ENCODE assay signal across 16 cellular contexts in genomic region chr4:7841071-7841470, GRCh38.
DNase-seq lines count a peak whose midpoint lies in the region; ATAC-seq and TF ChIP-seq lines count a peak whose summit lies in the region.
"Had no signal": no experiment of that assay in that cellular context is flagged by ENCODE, and none has a peak within 500 bp of the region (broad histone marks: within the 10 kb centered on the region; RNA-seq: fewer than 3 reads in every experiment).

No MANE protein-coding gene starts in this region.

- in situ Hi-C loops in GM13977 (cut with MboI; ENCODE audit: low pct_unique_long_range_greater_than_20kb, low sequenced_read_pairs, unreplicated experiment): no loop called here

- TF ChIP-seq CTCF in left ventricle myocardium inferior (IDR thresholded peaks at IDR 0.05; ENCODE audit: borderline replicate concordance) (no peak), epithelial cell of esophagus (IDR thresholded peaks at IDR 0.05; ENCODE audit: insufficient read depth, low read depth, low read length, missing control alignments) (no peak), nephron progenitor cell (IDR thresholded peaks at IDR 0.05) (no peak), uterus (IDR thresholded peaks at IDR 0.05) (no peak), GM13977 (IDR thresholded peaks at IDR 0.05; ENCODE audit: extremely low read depth, insufficient read depth, missing control alignments) (no peak)

- ATAC-seq in left cardiac atrium: no peak
- ATAC-seq: body of pancreas, left lung had no signal

- peaks cover 32% of the 10 kb centered on the region for H3K4me1 Mint-ChIP-seq in nephron progenitor cell

- no peak for TF ChIP-seq POLR2A in uterus (IDR thresholded peaks at IDR 0.05)

- peaks cover 30% of the 10 kb centered on the region for H3K4me1 ChIP-seq in left ventricle myocardium inferior
- H3K4me1 ChIP-seq in uterus: peaks cover 10 to 18% of the 10 kb centered on the region in 2 donors
- H3K4me1 ChIP-seq: right lobe of liver had no signal

- intact Hi-C loops in left ventricle myocardium inferior (cut with micrococcal nuclease): no loop called here
- intact Hi-C loops in left cardiac atrium (cut with DNase I): loop anchor here in 1 of 2 donors (5.0 kb wide), 1 partner anchor 39 kb away; no protein-coding TSS in a partner anchor
- intact Hi-C loops in uterus (cut with DNase I; ENCODE audit: low total_unique reads): loop anchor here (10.0 kb wide), 1 partner anchor 1834 kb away; no protein-coding TSS in a partner anchor

- H3K27me3 ChIP-seq in left ventricle myocardium inferior (ENCODE audit: low read depth) (no peaks in the 10 kb centered on the region), uterus (no peaks in the 10 kb centered on the region)
- H3K27me3 ChIP-seq: body of pancreas, left lung, right lobe of liver had no signal

- H3K27me3 Mint-ChIP-seq in nephron progenitor cell (ENCODE audit: low read depth, poor library complexity): peaks cover 8% of the 10 kb centered on the region

- peak overlapping the region; percentile 62 for H3K27ac Mint-ChIP-seq in nephron progenitor cell

- no peak for DNase-seq in left ventricle myocardium inferior
- DNase-seq in left cardiac atrium: no peak
- peak; percentile 36 for DNase-seq in epithelial cell of esophagus (ENCODE audit: low read depth)
- DNase-seq in nephron progenitor cell: no peak
- no peak for DNase-seq in uterus
- DNase-seq in NCI-H128 (lab: John Stamatoyannopoulos, UW; ENCODE audit: unreplicated experiment): no peak
- no peak for DNase-seq in GM13977 (ENCODE audit: low spot score)
- DNase-seq in activated effector memory CD4-positive, alpha-beta T cell treated with Interleukin-2 at 50 U/mL for 16 hours: no peak
- DNase-seq: activated CD4-positive, CD25-positive, alpha-beta regulatory T cell; activated naive CD4-positive, alpha-beta T cell; body of pancreas; H7; left lung; right lobe of liver; stimulated activated CD4-positive, alpha-beta T cell treated with anti-CD3 and anti-CD28 coated beads, Interleukin-4, amount 100 ng/mL, for 4 hours had no signal

- H3K27ac ChIP-seq in left ventricle myocardium inferior (replicated peaks): peak overlapping the region; percentile 83
- peak overlapping the region; percentile 84 to 96 for H3K27ac ChIP-seq in uterus
- H3K27ac ChIP-seq: body of pancreas, right lobe of liver had no signal

- no peak overlapping the region for H3K4me3 Mint-ChIP-seq in nephron progenitor cell
- H3K4me3 Mint-ChIP-seq: IgD-negative memory B cell had no signal

- peaks cover 63% of the 10 kb centered on the region for H3K36me3 Mint-ChIP-seq in nephron progenitor cell (ENCODE audit: low read depth)
- H3K36me3 Mint-ChIP-seq: IgD-negative memory B cell had no signal

- no peaks in the 10 kb centered on the region for H3K9me3 ChIP-seq in left ventricle myocardium inferior (replicated peaks)
- no peaks in the 10 kb centered on the region for H3K9me3 ChIP-seq in uterus
- H3K9me3 ChIP-seq: body of pancreas, left lung, right lobe of liver had no signal

- H3K4me3 ChIP-seq in left ventricle myocardium inferior (no peak overlapping the region), epithelial cell of esophagus (ENCODE audit: low read length) (no peak overlapping the region), uterus (no peak overlapping the region)
- H3K4me3 ChIP-seq: body of pancreas, left lung, right lobe of liver had no signal

- no peaks in the 10 kb centered on the region for H3K9me3 Mint-ChIP-seq in nephron progenitor cell
- H3K9me3 Mint-ChIP-seq: IgD-negative memory B cell had no signal

- H3K36me3 ChIP-seq in left ventricle myocardium inferior: no peaks in the 10 kb centered on the region
- H3K36me3 ChIP-seq in uterus: no peaks in the 10 kb centered on the region
- H3K36me3 ChIP-seq: right lobe of liver had no signal
